Comparison of ENCODE assay signal across 19 cellular contexts in the genomic region with DNA sequence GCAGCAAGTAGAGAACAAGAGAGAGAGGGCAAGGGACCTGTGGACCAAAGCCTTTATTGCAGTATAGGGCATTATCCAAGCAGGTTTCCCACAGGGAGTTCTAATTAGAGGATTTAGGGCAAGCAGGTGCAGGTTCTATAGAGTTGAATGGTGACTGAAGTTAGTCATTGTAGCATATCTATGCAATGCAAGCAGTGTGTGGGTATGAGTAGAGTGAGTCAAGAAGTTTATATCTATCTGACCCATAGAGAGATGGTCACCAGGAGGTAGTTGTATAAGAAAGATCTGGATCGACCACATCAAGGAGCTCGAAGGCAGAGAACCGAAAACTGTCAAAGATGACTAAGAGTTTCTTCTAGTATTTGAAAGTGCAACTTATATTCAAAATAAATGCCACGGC.
DNase-seq lines count a peak whose midpoint lies in the region; ATAC-seq, FAIRE-seq and TF ChIP-seq lines count a peak whose summit lies in the region.
"Had no signal": no experiment of that assay in that cellular context is flagged by ENCODE, and none has a peak within 500 bp of the region (broad histone marks: within the 10 kb centered on the region; RNA-seq: fewer than 3 reads in every experiment).

No MANE protein-coding gene starts in this region.

- WGBS in GM12878 (ENCODE audit: insufficient coverage, insufficient replicate concordance, low lambda C conversion rate, missing lambda C conversion rate) = 51% methylated on average over 4 of the region's 4 CpGs

- TF ChIP-seq EP300 in GM12878 (IDR thresholded peaks at IDR 0.05; ENCODE audit: borderline replicate concordance in 1 of 2, control insufficient read depth in 1 of 2, low read depth in 2 of 2, low read length in 2 of 2) = no peak

- H3K4me1 ChIP-seq in MM.1S (ENCODE audit: low read length) = no peaks in the 10 kb centered on the region
- no peaks in the 10 kb centered on the region for H3K4me1 ChIP-seq in GM12878 (ENCODE audit: control insufficient read depth, insufficient read depth, low read length)
- H3K4me1 ChIP-seq: BLaER1 treated with 17β-estradiol and CSF1 and Interleukin-3, amounts not matched to agents 10 nM and 100 nM had no signal

- H3K27me3 ChIP-seq in MM.1S (replicated peaks; ENCODE audit: insufficient read depth, low read length) (no peaks in the 10 kb centered on the region), GM12878 (replicated peaks in 1 of 2; ENCODE audit: control insufficient read depth in 2 of 2, insufficient read depth in 2 of 2, low read length in 1 of 2) (no peaks in the 10 kb centered on the region)
- H3K27me3 ChIP-seq: BLaER1 treated with 17β-estradiol and CSF1 and Interleukin-3, amounts not matched to agents 10 nM and 100 nM had no signal

- H2AFZ ChIP-seq in MM.1S (ENCODE audit: low read length) (no peak overlapping the region), GM12878 (ENCODE audit: control insufficient read depth, low read depth, low read length) (no peak overlapping the region)
- H2AFZ ChIP-seq: GM23248 had no signal

- DNase-seq in NCI-H748 (lab: John Stamatoyannopoulos, UW; ENCODE audit: unreplicated experiment) = peak; percentile 12
- DNase-seq in NCI-H748 treated with DMSO at 0.1 percent for 48 hours (lab: John Stamatoyannopoulos, UW) = no peak
- peak; percentile 45 for DNase-seq in MM.1S
- no peak for DNase-seq in GM12878 (ENCODE audit: low read depth, low spot score)
- DNase-seq in stimulated activated effector memory CD8-positive, alpha-beta T cell treated with anti-CD3 and anti-CD28 coated beads, Interleukin-12 subunit alpha, Interleukin-12 subunit beta, amount 100 ng/mL, for 72 hours (ENCODE audit: low spot score in 2 of 2) = no peak
- DNase-seq: Calu3; CD8-positive, alpha-beta T cell; DMS79 treated with DMSO at 0.1 percent for 48 hours; GF-D8; GM23248; HFFc6; IMR-90 had no signal

- H3K27ac ChIP-seq in MM.1S (ENCODE audit: low read length) (no peak overlapping the region), GM12878 (ENCODE audit: control insufficient read depth, insufficient read depth) (no peak overlapping the region)
- H3K27ac ChIP-seq: BLaER1 treated with 17β-estradiol and CSF1 and Interleukin-3, amounts not matched to agents 10 nM and 100 nM; GM23248 had no signal

- H3K9me3 ChIP-seq in MM.1S (replicated peaks; ENCODE audit: insufficient read depth, low read length) (no peaks in the 10 kb centered on the region), GM12878 (replicated peaks; ENCODE audit: control insufficient read depth, insufficient read depth, low read length) (no peaks in the 10 kb centered on the region)
- H3K9me3 ChIP-seq: BLaER1 treated with 17β-estradiol and CSF1 and Interleukin-3, amounts not matched to agents 10 nM and 100 nM had no signal

- no peak overlapping the region for H3K9ac ChIP-seq in MM.1S (ENCODE audit: low read length)
- no peak overlapping the region for H3K9ac ChIP-seq in GM12878 (ENCODE audit: control insufficient read depth, insufficient read depth, low read length)
- H3K9ac ChIP-seq: BLaER1 treated with 17β-estradiol and CSF1 and Interleukin-3, amounts not matched to agents 10 nM and 100 nM; GM23248 had no signal

- H3K9me2 ChIP-seq in MM.1S (replicated peaks; ENCODE audit: insufficient read depth, low read length) = no peaks in the 10 kb centered on the region

- FAIRE-seq in GM12878 (lab: Jason Lieb, UNC) = no peak
- FAIRE-seq: GM12891, H54, HTR-8/SVneo had no signal

- H4K20me1 ChIP-seq in MM.1S (ENCODE audit: insufficient read depth, low read length) = no peaks in the 10 kb centered on the region
- H4K20me1 ChIP-seq in GM12878 (ENCODE audit: control insufficient read depth, insufficient read depth) = no peaks in the 10 kb centered on the region
- H4K20me1 ChIP-seq: BLaER1 treated with 17β-estradiol and CSF1 and Interleukin-3, amounts not matched to agents 10 nM and 100 nM had no signal

- H3K4me3 ChIP-seq in MM.1S (ENCODE audit: low read length) (no peak overlapping the region), GM12878 (no peak overlapping the region)
- H3K4me3 ChIP-seq: BLaER1 treated with 17β-estradiol and CSF1 and Interleukin-3, amounts not matched to agents 10 nM and 100 nM; GM23248 had no signal

- H3K27ac Mint-ChIP-seq in stimulated activated effector memory CD8-positive, alpha-beta T cell treated with anti-CD3 and anti-CD28 coated beads, Interleukin-12 subunit alpha, Interleukin-12 subunit beta, amount 100 ng/mL, for 72 hours = no peak overlapping the region
- H3K27ac Mint-ChIP-seq: B cell; CD8-positive, alpha-beta T cell; HFFc6 had no signal

- H3K79me2 ChIP-seq in MM.1S (ENCODE audit: low read length) (no peaks in the 10 kb centered on the region), GM12878 (ENCODE audit: control insufficient read depth, insufficient read depth, low read length) (no peaks in the 10 kb centered on the region)

- H3K36me3 Mint-ChIP-seq in stimulated activated effector memory CD8-positive, alpha-beta T cell treated with anti-CD3 and anti-CD28 coated beads, Interleukin-12 subunit alpha, Interleukin-12 subunit beta, amount 100 ng/mL, for 72 hours = no peaks in the 10 kb centered on the region
- H3K36me3 Mint-ChIP-seq: CD8-positive, alpha-beta T cell had no signal

- CTCF ChIA-PET in GM12878 (lab: Yijun Ruan, JAX) = no interaction called here

- H3K4me3 Mint-ChIP-seq in stimulated activated effector memory CD8-positive, alpha-beta T cell treated with anti-CD3 and anti-CD28 coated beads, Interleukin-12 subunit alpha, Interleukin-12 subunit beta, amount 100 ng/mL, for 72 hours = no peak overlapping the region
- H3K4me3 Mint-ChIP-seq: B cell; CD8-positive, alpha-beta T cell; HFFc6 had no signal

- SMC1A ChIA-PET in GM12878 (lab: Charles Lee; ENCODE audit: uncharacterized antibody, unreplicated experiment) = no interaction called here

- H3K4me1 Mint-ChIP-seq in stimulated activated effector memory CD8-positive, alpha-beta T cell treated with anti-CD3 and anti-CD28 coated beads, Interleukin-12 subunit alpha, Interleukin-12 subunit beta, amount 100 ng/mL, for 72 hours = no peaks in the 10 kb centered on the region
- H3K4me1 Mint-ChIP-seq: B cell had no signal

- peaks cover 6% of the 10 kb centered on the region for H3K9me3 Mint-ChIP-seq in stimulated activated effector memory CD8-positive, alpha-beta T cell treated with anti-CD3 and anti-CD28 coated beads, Interleukin-12 subunit alpha, Interleukin-12 subunit beta, amount 100 ng/mL, for 72 hours
- H3K9me3 Mint-ChIP-seq: CD8-positive, alpha-beta T cell; HFFc6 had no signal

- H3K36me3 ChIP-seq in MM.1S (replicated peaks; ENCODE audit: insufficient read depth, low read length) = no peaks in the 10 kb centered on the region
- H3K36me3 ChIP-seq in GM12878 (ENCODE audit: control insufficient read depth in 2 of 2, insufficient read depth in 2 of 2, low read length in 1 of 2) = no peaks in the 10 kb centered on the region
- H3K36me3 ChIP-seq: BLaER1 treated with 17β-estradiol and CSF1 and Interleukin-3, amounts not matched to agents 10 nM and 100 nM had no signal

- in situ Hi-C loops in GM12878 (cut with MboI) = no loop called here

- H3K4me2 ChIP-seq in MM.1S (ENCODE audit: low read depth, low read length) (no peak overlapping the region), GM12878 (ENCODE audit: control insufficient read depth, insufficient read depth) (no peak overlapping the region)
- H3K4me2 ChIP-seq: BLaER1 treated with 17β-estradiol and CSF1 and Interleukin-3, amounts not matched to agents 10 nM and 100 nM had no signal

- TF ChIP-seq CTCF in MM.1S (IDR thresholded peaks at IDR 0.05; ENCODE audit: low read length) (no peak), GM12878 (IDR thresholded peaks at IDR 0.05 in 2 of 3, conservative IDR thresholded peaks at IDR 0.05 in 1 of 3; ENCODE audit: control insufficient read depth in 2 of 3, extremely low read depth in 1 of 3, insufficient read depth in 1 of 3, low read depth in 3 of 3, low read length in 3 of 3) (no peak)

- POLR2A ChIA-PET in GM12878 (lab: Charles Lee) = no interaction called here

- no peaks in the 10 kb centered on the region for H3F3A ChIP-seq in MM.1S (ENCODE audit: insufficient read depth, low read length)

- ATAC-seq in GM12878 (peak; percentile 74), GM18909 (IDR thresholded peaks at IDR 0.05; ENCODE audit: poor library complexity, unreplicated experiment) (no peak)
- no peak for ATAC-seq in stimulated activated effector memory CD8-positive, alpha-beta T cell treated with anti-CD3 and anti-CD28 coated beads, Interleukin-12 subunit alpha, Interleukin-12 subunit beta, amount 100 ng/mL, for 72 hours
- ATAC-seq: CD8-positive, alpha-beta T cell; HCT116 had no signal

- BruUV-seq in GM12878 (replicated peaks; lab: Mats Ljungman, UMichigan) = no TSS peak

- TF ChIP-seq RAD21 in GM12878 (IDR thresholded peaks at IDR 0.05; ENCODE audit: insufficient read depth, low read depth, low read length) = no peak

- no peak for TF ChIP-seq POLR2A in GM12878 (IDR thresholded peaks at IDR 0.05; ENCODE audit: low read depth, low read length)

- RAD21 ChIA-PET in GM12878 (lab: Charles Lee; ENCODE audit: unreplicated experiment) = no interaction called here

- intact Hi-C loops in GM12878 (cut with micrococcal nuclease; ENCODE audit: unreplicated experiment) = no loop called here

TF ChIP-seq in GM12878, 131 proteins besides CTCF, POLR2A, EP300 and RAD21:
- TF ChIP-seq RBBP5 (conservative IDR thresholded peaks at IDR 0.05) (no peak), SREBF1 (IDR thresholded peaks at IDR 0.05; ENCODE audit: low read length) (no peak), KDM1A (IDR thresholded peaks at IDR 0.05; ENCODE audit: borderline replicate concordance) (no peak), HDGF (IDR thresholded peaks at IDR 0.05) (no peak), CEBPB (IDR thresholded peaks at IDR 0.05; ENCODE audit: borderline replicate concordance in 1 of 2, low read depth in 2 of 2, low read length in 2 of 2) (no peak), FOXM1 (IDR thresholded peaks at IDR 0.05; ENCODE audit: low read depth, low read length) (no peak), KLF5 (IDR thresholded peaks at IDR 0.05; ENCODE audit: partially characterized antibody) (no peak), RAD51 (IDR thresholded peaks at IDR 0.05) (no peak), PBX3 (IDR thresholded peaks at IDR 0.05; ENCODE audit: insufficient replicate concordance, low read depth, low read length) (no peak), CHD4 (IDR thresholded peaks at IDR 0.05) (no peak)

Comparison
In these comparisons a context has a peak if more than half of its experiments do, and no peak if none do; other contexts are left out.
1. DNase-seq: peak in NCI-H748 (single experiment) and MM.1S (single experiment); none in NCI-H748 treated with DMSO at 0.1 percent for 48 hours (single experiment), GM12878 (single experiment) and stimulated activated effector memory CD8-positive, alpha-beta T cell treated with anti-CD3 and anti-CD28 coated beads, Interleukin-12 subunit alpha, Interleukin-12 subunit beta, amount 100 ng/mL, for 72 hours (0 of 2).